ENCODE assay signal across 8 cellular contexts in the genomic region with DNA sequence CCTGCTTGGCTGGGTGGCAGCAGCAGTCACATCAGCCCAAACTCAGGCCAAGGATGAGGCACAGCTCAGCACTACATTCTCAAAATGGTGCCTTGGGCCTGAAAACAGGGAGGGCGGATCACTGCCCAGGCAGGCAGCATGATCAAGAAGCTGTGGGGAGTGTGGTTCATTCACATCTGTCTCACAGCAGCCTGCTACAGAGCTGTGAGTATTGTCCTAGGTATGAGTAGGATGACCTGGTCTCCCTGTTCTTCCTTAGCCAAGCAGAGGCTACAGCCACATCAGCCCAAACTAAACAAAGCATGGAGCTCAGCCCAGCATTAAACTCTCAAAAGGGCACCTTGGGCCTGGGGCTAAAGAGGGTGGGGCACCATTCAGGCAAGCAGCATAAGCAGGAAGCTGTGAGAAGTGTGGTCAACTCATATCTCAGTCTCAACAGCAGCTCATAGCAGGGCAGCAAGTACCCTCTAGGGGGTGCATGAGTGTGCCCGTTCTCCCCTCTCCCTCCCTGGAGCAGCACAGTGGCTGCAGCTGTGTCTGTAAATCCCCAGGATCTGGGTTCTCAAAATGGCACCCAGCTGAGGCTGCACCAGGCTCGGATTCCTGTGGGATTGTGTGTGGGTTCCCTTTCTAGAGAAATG.
DNase-seq lines count a peak whose midpoint lies in the region; ATAC-seq and TF ChIP-seq lines count a peak whose summit lies in the region.

No MANE protein-coding gene starts in this region.

- H3K4me1 Mint-ChIP-seq in activated naive CD4-positive, alpha-beta T cell treated with anti-CD3 and anti-CD28 coated beads for 36 hours (ENCODE audit: low read depth), result peaks cover 24% of the 10 kb centered on the region

- intact Hi-C loops in activated naive CD4-positive, alpha-beta T cell treated with anti-CD3 and anti-CD28 coated beads for 36 hours (cut with micrococcal nuclease), result loop anchor here (1.0 to 2.0 kb wide), 8 partner anchors 41 to 247 kb away; no protein-coding TSS in a partner anchor
- intact Hi-C loops in sigmoid colon (cut with DNase I), result no loop called here

- H3K9me3 ChIP-seq in upper lobe of left lung (no peaks in the 10 kb centered on the region), sigmoid colon (no peaks in the 10 kb centered on the region)

- 66 to 70% methylated on average over 2 to 3 of the region's 3 CpGs for WGBS in upper lobe of left lung, 2 donors
- WGBS in sigmoid colon, 2 donors, result 73 to 88% methylated on average over 3 of the region's 3 CpGs

- H3K27ac Mint-ChIP-seq in activated naive CD4-positive, alpha-beta T cell treated with anti-CD3 and anti-CD28 coated beads for 36 hours, result no peak overlapping the region

- peak; percentile 48 for TF ChIP-seq CTCF in AG04449 (IDR thresholded peaks at IDR 0.05; ENCODE audit: insufficient read depth, low read length, missing control alignments)
- peak in 1 of 6 experiments; percentile 28 for TF ChIP-seq CTCF in upper lobe of left lung (IDR thresholded peaks at IDR 0.05)
- no peak for TF ChIP-seq CTCF in sigmoid colon (IDR thresholded peaks at IDR 0.05)

- H3K36me3 ChIP-seq in upper lobe of left lung, result no peaks in the 10 kb centered on the region
- H3K36me3 ChIP-seq in sigmoid colon, result no peaks in the 10 kb centered on the region

- H3K36me3 Mint-ChIP-seq in activated naive CD4-positive, alpha-beta T cell treated with anti-CD3 and anti-CD28 coated beads for 36 hours (ENCODE audit: low read depth), result peaks cover 2% of the 10 kb centered on the region

- DNase-seq in AG04449 (ENCODE audit: low read depth, low spot score) (no peak), RPMI7951 (ENCODE audit: low read depth) (peak; percentile 77), left lobe of liver (ENCODE audit: low spot score) (no peak), upper lobe of left lung (peak in 1 of 2 donors; percentile 38), sigmoid colon (no peak)
- DNase-seq in activated naive CD4-positive, alpha-beta T cell treated with anti-CD3 and anti-CD28 coated beads for 36 hours, result peak; percentile 79

- no peak overlapping the region for H3K4me3 ChIP-seq in AG04449 (ENCODE audit: low read depth, low read length)
- no peak overlapping the region for H3K4me3 ChIP-seq in upper lobe of left lung
- no peak overlapping the region for H3K4me3 ChIP-seq in sigmoid colon

- POLR2A ChIA-PET in AG04449 (lab: Yijun Ruan, JAX), result interaction anchor here (0.5 kb wide), 1 partner anchor 176 kb away, joined by 3 read pairs; no protein-coding TSS in a partner anchor

- CTCF ChIA-PET in AG04449 (lab: Yijun Ruan, JAX), result interaction anchor here (0.8 to 1.8 kb wide), 2 partner anchors 13 to 185 kb away, joined by 3 to 5 read pairs; no protein-coding TSS in a partner anchor
- CTCF ChIA-PET in activated naive CD4-positive, alpha-beta T cell treated with anti-CD3 and anti-CD28 coated beads for 36 hours (lab: Charles Lee), result interaction anchor here (0.7 to 2.1 kb wide), 17 partner anchors 9 to 185 kb away, joined by 3 to 14 read pairs (median 4); no protein-coding TSS in a partner anchor

- TF ChIP-seq EP300 in upper lobe of left lung (IDR thresholded peaks at IDR 0.05) (no peak), sigmoid colon (IDR thresholded peaks at IDR 0.05) (no peak)

- H3K27me3 ChIP-seq in upper lobe of left lung, result no peaks in the 10 kb centered on the region
- H3K27me3 ChIP-seq in sigmoid colon, result no peaks in the 10 kb centered on the region

- ATAC-seq in GM18861 (IDR thresholded peaks at IDR 0.05; ENCODE audit: unreplicated experiment), result peak; percentile 96
- peak; percentile 92 for ATAC-seq in HG02973 (IDR thresholded peaks at IDR 0.05; ENCODE audit: unreplicated experiment)
- ATAC-seq in left lobe of liver, result peak; percentile 45
- peak; percentile 60 to 65 for ATAC-seq in upper lobe of left lung (ENCODE audit: low FRiP score in 2 of 2)

- TF ChIP-seq POLR2A in upper lobe of left lung (IDR thresholded peaks at IDR 0.05), result no peak
- TF ChIP-seq POLR2A in sigmoid colon (IDR thresholded peaks at IDR 0.05), result no peak

- no peak overlapping the region for H3K27ac ChIP-seq in upper lobe of left lung
- no peak overlapping the region for H3K27ac ChIP-seq in sigmoid colon

- no peak overlapping the region for H3K4me3 Mint-ChIP-seq in activated naive CD4-positive, alpha-beta T cell treated with anti-CD3 and anti-CD28 coated beads for 36 hours

- H3K9me3 Mint-ChIP-seq in activated naive CD4-positive, alpha-beta T cell treated with anti-CD3 and anti-CD28 coated beads for 36 hours, result peaks cover 11% of the 10 kb centered on the region

- H3K4me1 ChIP-seq in upper lobe of left lung (no peaks in the 10 kb centered on the region), sigmoid colon (no peaks in the 10 kb centered on the region)

- no peaks in the 10 kb centered on the region for H3K27me3 Mint-ChIP-seq in activated naive CD4-positive, alpha-beta T cell treated with anti-CD3 and anti-CD28 coated beads for 36 hours (ENCODE audit: low read depth)

Comparison
In these comparisons a context has a peak if more than half of its experiments do, and no peak if none do; other contexts are left out.
1. DNase-seq: peak in RPMI7951 (single experiment) and activated naive CD4-positive, alpha-beta T cell treated with anti-CD3 and anti-CD28 coated beads for 36 hours (single experiment); none in AG04449 (single experiment), left lobe of liver (single experiment) and sigmoid colon (single experiment).
2. ATAC-seq: peak in every context shown above with its lines; median percentile 96 in GM18861; 92 in HG02973; 62 in upper lobe of left lung; 45 in left lobe of liver.